ENCODE assay signal across 1 cellular context in the genomic region with DNA sequence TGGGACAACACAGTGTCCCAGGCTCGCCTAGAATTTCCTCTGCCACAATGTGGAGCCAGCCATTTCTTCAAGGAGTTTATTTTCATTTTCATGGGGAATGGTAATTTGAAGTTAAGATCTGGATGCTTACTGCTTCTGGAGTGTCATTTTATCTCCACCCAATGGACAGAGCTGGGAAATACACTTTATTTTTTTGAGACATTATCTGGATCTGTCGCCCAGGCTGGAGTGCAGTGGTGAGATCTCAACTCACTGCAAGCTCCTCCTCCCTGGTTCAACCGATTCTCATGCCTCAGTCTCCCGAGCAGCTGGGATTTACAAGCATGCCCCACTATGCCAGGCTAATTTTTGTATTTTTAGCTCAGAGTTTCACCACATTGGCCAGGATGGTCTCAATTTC.
TF ChIP-seq lines count a peak whose summit lies in the region.

No MANE protein-coding gene starts in this region.

TF ChIP-seq in liver, 16 proteins besides CTCF, POLR2A, EP300 and RAD21 (continued from another document):
- TF ChIP-seq, protein P1, sequence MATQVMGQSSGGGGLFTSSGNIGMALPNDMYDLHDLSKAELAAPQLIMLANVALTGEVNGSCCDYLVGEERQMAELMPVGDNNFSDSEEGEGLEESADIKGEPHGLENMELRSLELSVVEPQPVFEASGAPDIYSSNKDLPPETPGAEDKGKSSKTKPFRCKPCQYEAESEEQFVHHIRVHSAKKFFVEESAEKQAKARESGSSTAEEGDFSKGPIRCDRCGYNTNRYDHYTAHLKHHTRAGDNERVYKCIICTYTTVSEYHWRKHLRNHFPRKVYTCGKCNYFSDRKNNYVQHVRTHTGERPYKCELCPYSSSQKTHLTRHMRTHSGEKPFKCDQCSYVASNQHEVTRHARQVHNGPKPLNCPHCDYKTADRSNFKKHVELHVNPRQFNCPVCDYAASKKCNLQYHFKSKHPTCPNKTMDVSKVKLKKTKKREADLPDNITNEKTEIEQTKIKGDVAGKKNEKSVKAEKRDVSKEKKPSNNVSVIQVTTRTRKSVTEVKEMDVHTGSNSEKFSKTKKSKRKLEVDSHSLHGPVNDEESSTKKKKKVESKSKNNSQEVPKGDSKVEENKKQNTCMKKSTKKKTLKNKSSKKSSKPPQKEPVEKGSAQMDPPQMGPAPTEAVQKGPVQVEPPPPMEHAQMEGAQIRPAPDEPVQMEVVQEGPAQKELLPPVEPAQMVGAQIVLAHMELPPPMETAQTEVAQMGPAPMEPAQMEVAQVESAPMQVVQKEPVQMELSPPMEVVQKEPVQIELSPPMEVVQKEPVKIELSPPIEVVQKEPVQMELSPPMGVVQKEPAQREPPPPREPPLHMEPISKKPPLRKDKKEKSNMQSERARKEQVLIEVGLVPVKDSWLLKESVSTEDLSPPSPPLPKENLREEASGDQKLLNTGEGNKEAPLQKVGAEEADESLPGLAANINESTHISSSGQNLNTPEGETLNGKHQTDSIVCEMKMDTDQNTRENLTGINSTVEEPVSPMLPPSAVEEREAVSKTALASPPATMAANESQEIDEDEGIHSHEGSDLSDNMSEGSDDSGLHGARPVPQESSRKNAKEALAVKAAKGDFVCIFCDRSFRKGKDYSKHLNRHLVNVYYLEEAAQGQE (IDR thresholded peaks at IDR 0.05): no peak
- TF ChIP-seq EGR1 (IDR thresholded peaks at IDR 0.05; ENCODE audit: low read depth in 2 of 2): no peak
- TF ChIP-seq, protein P2, sequence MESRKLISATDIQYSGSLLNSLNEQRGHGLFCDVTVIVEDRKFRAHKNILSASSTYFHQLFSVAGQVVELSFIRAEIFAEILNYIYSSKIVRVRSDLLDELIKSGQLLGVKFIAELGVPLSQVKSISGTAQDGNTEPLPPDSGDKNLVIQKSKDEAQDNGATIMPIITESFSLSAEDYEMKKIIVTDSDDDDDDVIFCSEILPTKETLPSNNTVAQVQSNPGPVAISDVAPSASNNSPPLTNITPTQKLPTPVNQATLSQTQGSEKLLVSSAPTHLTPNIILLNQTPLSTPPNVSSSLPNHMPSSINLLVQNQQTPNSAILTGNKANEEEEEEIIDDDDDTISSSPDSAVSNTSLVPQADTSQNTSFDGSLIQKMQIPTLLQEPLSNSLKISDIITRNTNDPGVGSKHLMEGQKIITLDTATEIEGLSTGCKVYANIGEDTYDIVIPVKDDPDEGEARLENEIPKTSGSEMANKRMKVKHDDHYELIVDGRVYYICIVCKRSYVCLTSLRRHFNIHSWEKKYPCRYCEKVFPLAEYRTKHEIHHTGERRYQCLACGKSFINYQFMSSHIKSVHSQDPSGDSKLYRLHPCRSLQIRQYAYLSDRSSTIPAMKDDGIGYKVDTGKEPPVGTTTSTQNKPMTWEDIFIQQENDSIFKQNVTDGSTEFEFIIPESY (IDR thresholded peaks at IDR 0.05): no peak
